ENCODE assay signal across 18 cellular contexts in the genomic region with DNA sequence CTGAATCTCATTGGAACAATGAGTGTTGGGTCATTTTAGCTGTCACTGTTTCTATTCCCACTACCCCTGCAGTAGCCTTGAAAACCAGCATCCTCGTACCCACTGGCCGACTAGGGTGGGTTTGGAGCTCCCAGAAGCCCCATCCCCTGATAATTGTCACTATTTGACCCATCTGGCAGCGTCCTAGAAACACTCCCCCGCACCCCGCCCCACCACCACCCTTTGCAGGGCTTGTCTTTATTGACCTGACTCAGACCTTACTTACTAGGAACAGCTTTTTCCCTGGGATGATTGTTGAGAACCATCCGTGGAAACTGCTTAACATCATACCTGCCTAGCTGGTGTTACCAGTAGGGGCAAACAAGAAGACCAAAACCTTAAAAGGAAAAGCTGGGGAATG. TPM values are rescaled to one million over a fixed set of nuclear protein-coding genes. Genes with fewer than 3 reads are reported as not detected.
DNase-seq lines count a peak whose midpoint lies in the region; ATAC-seq, FAIRE-seq and TF ChIP-seq lines count a peak whose summit lies in the region.
"Had no signal": no experiment of that assay in that cellular context is flagged by ENCODE, and none has a peak within 500 bp of the region (broad histone marks: within the 10 kb centered on the region; RNA-seq: fewer than 3 reads in every experiment).

No MANE protein-coding gene starts in this region.

- H3K36me3 Mint-ChIP-seq in endodermal cell (ENCODE audit: low read depth) = no peaks in the 10 kb centered on the region
- H3K36me3 Mint-ChIP-seq in activated naive CD4-positive, alpha-beta T cell treated with anti-CD3 and anti-CD28 coated beads, Interleukin-2, amount 50 U/mL, for 72 hours = peaks cover 0 to 5% of the 10 kb centered on the region in 2 donors
- H3K36me3 Mint-ChIP-seq: CD4-positive, CD25-positive, alpha-beta regulatory T cell; CD8-positive, alpha-beta T cell had no signal

- peak; percentile 40 for ATAC-seq in K562
- ATAC-seq in Right ventricle myocardium superior (ENCODE audit: poor library complexity) = no peak
- ATAC-seq in activated naive CD4-positive, alpha-beta T cell treated with anti-CD3 and anti-CD28 coated beads, Interleukin-2, amount 50 U/mL, for 72 hours = no peak
- ATAC-seq: CD8-positive, alpha-beta T cell had no signal

- no peaks in the 10 kb centered on the region for H3K79me2 ChIP-seq in K562 (ENCODE audit: control insufficient read depth, insufficient read depth, low read length)

- POLR2A ChIA-PET in K562 (lab: Yijun Ruan, JAX) = interaction anchor here (0.6 to 2.1 kb wide), 13 partner anchors 10 to 101 kb away, joined by 3 to 9 read pairs (median 3); no protein-coding TSS in a partner anchor

- H3K4me1 ChIP-seq in K562 (replicated peaks in 1 of 2; ENCODE audit: control insufficient read depth in 2 of 2, insufficient read depth in 2 of 2, low read length in 2 of 2) (peaks cover 4 to 33% of the 10 kb centered on the region in 2 experiments; a peak in 3 of 5 replicates), endodermal cell (ENCODE audit: control insufficient read depth, insufficient read depth, low read length) (no peaks in the 10 kb centered on the region)
- H3K4me1 ChIP-seq: Caco-2, HAP-1 had no signal

- H3K4me2 ChIP-seq in K562 (ENCODE audit: insufficient read depth, low read length) = no peak overlapping the region

- CTCF ChIA-PET in K562 (lab: Yijun Ruan, JAX; ENCODE audit: low intra/inter-chr PET ratio) = no interaction called here

- no TSS peak for BruUV-seq in K562 (replicated peaks; lab: Mats Ljungman, UMichigan)

- no peaks in the 10 kb centered on the region for H3K9me1 ChIP-seq in K562 (ENCODE audit: control insufficient read depth, insufficient read depth, low read length)

- H2AFZ ChIP-seq in K562 (ENCODE audit: low read depth, low read length) = no peak overlapping the region
- H2AFZ ChIP-seq: GM23248 had no signal

- no peak overlapping the region for H3K27ac ChIP-seq in K562 (ENCODE audit: extremely low read depth, low read depth, low read length)
- H3K27ac ChIP-seq in endodermal cell (ENCODE audit: low read depth, low read length) = no peak overlapping the region
- H3K27ac ChIP-seq: C4-2B, GM23248 had no signal

- TF ChIP-seq RAD21 in K562 (CRISPR knock-in tag; conservative IDR thresholded peaks at IDR 0.05 in 1 of 2, IDR thresholded peaks at IDR 0.05 in 1 of 2) = no peak

- H3K4me3 ChIP-seq in H7 (ENCODE audit: insufficient read depth, low read depth, low read length) (no peak overlapping the region), K562 (no peak overlapping the region), endodermal cell (ENCODE audit: low read length) (no peak overlapping the region)
- H3K4me3 ChIP-seq: GM23248, HAP-1 had no signal

- peaks cover 14% of the 10 kb centered on the region for H3K9me3 Mint-ChIP-seq in endodermal cell
- no peaks in the 10 kb centered on the region for H3K9me3 Mint-ChIP-seq in activated naive CD4-positive, alpha-beta T cell treated with anti-CD3 and anti-CD28 coated beads, Interleukin-2, amount 50 U/mL, for 72 hours
- H3K9me3 Mint-ChIP-seq: CD4-positive, CD25-positive, alpha-beta regulatory T cell; CD8-positive, alpha-beta T cell; HFFc6 had no signal

- TF ChIP-seq EP300 in K562 (IDR thresholded peaks at IDR 0.05; ENCODE audit: low read length) = no peak

- H3K27ac Mint-ChIP-seq in endodermal cell = no peak overlapping the region
- H3K27ac Mint-ChIP-seq in activated naive CD4-positive, alpha-beta T cell treated with anti-CD3 and anti-CD28 coated beads, Interleukin-2, amount 50 U/mL, for 72 hours = no peak overlapping the region
- H3K27ac Mint-ChIP-seq: CD4-positive, CD25-positive, alpha-beta regulatory T cell; CD8-positive, alpha-beta T cell; HFFc6 had no signal

- intact Hi-C loops in K562 (cut with micrococcal nuclease) = no loop called here
- intact Hi-C loops in Right ventricle myocardium superior (cut with DNase I) = no loop called here

- WGBS in K562 (ENCODE audit: insufficient coverage, low coverage, missing lambda C conversion rate) = 9% methylated on average over 6 of the region's 6 CpGs
- 91 to 93% methylated on average over 6 of the region's 6 CpGs for WGBS in endodermal cell (ENCODE audit: insufficient coverage in 1 of 2, insufficient read length in 1 of 2), 2 experiments

- H3K27me3 ChIP-seq in H7 (ENCODE audit: control insufficient read depth, insufficient read depth, low read length) (no peaks in the 10 kb centered on the region), K562 (ENCODE audit: control insufficient read depth in 2 of 2, insufficient read depth in 2 of 2, low read length in 2 of 2) (no peaks in the 10 kb centered on the region), endodermal cell (ENCODE audit: control insufficient read depth, insufficient read depth, low read length, poor library complexity, severe bottlenecking) (no peaks in the 10 kb centered on the region)

- no peaks in the 10 kb centered on the region for H3K4me1 Mint-ChIP-seq in endodermal cell
- H3K4me1 Mint-ChIP-seq: CD4-positive, CD25-positive, alpha-beta regulatory T cell had no signal

- DNase-seq in H7 (peak; percentile 51), K562 (ENCODE audit: extremely low read depth in 1 of 4, low spot score in 3 of 4) (peak in 3 of 4 experiments; percentile 31 to 60 (median 52)), endodermal cell (no peak), Right ventricle myocardium superior (no peak), activated T-cell treated with anti-CD3 and anti-CD28 coated beads for 4 hours (no peak)
- no peak for DNase-seq in activated naive CD4-positive, alpha-beta T cell treated with anti-CD3 and anti-CD28 coated beads, Interleukin-2, amount 50 U/mL, for 72 hours (ENCODE audit: low spot score in 2 of 2)
- DNase-seq: Caco-2; CD4-positive, CD25-positive, alpha-beta regulatory T cell; CD8-positive, alpha-beta T cell; DMS153; DND-41; GM23248; HFFc6 had no signal

- no peaks in the 10 kb centered on the region for H3K9me3 ChIP-seq in K562 (replicated peaks; ENCODE audit: control insufficient read depth, insufficient read depth, low read depth, low read length)
- no peaks in the 10 kb centered on the region for H3K9me3 ChIP-seq in endodermal cell (ENCODE audit: control insufficient read depth, low read length)
- H3K9me3 ChIP-seq: Caco-2 had no signal

- H3K36me3 ChIP-seq in H7 (replicated peaks; ENCODE audit: control insufficient read depth, insufficient read depth, low read length) (no peaks in the 10 kb centered on the region), K562 (ENCODE audit: control insufficient read depth, insufficient read depth, low read length) (no peaks in the 10 kb centered on the region), endodermal cell (ENCODE audit: control insufficient read depth, insufficient read depth, low read length) (no peaks in the 10 kb centered on the region)
- H3K36me3 ChIP-seq: HAP-1 had no signal

- H4K20me1 ChIP-seq in K562 (replicated peaks; ENCODE audit: control insufficient read depth, insufficient read depth, low read length) = no peaks in the 10 kb centered on the region

- FAIRE-seq in K562 (lab: Jason Lieb, UNC) = peak; percentile 61
- FAIRE-seq: G401.6, GM12892, GM19239 had no signal

- H3K4me3 Mint-ChIP-seq in endodermal cell = no peak overlapping the region
- H3K4me3 Mint-ChIP-seq: CD4-positive, CD25-positive, alpha-beta regulatory T cell; CD8-positive, alpha-beta T cell; HFFc6 had no signal

- no peak for TF ChIP-seq CTCF in K562 (IDR thresholded peaks at IDR 0.05 in 2 of 3, conservative IDR thresholded peaks at IDR 0.05 in 1 of 3; ENCODE audit: insufficient read depth in 2 of 3, low read depth in 1 of 3, low read length in 3 of 3)
- peak; percentile 17 for TF ChIP-seq CTCF in endodermal cell (conservative IDR thresholded peaks at IDR 0.05)

- in situ Hi-C loops in K562 (cut with MboI) = no loop called here

- no peak overlapping the region for H3K9ac ChIP-seq in K562 (ENCODE audit: insufficient read depth in 1 of 2, low read depth in 2 of 2, low read length in 2 of 2)
- no peak overlapping the region for H3K9ac ChIP-seq in endodermal cell (ENCODE audit: extremely low read depth, low read length, poor library complexity, severe bottlenecking)
- H3K9ac ChIP-seq: GM23248 had no signal

- no peak for TF ChIP-seq POLR2A in K562 (conservative IDR thresholded peaks at IDR 0.05)

- H3K27me3 Mint-ChIP-seq in endodermal cell (ENCODE audit: insufficient read depth) = no peaks in the 10 kb centered on the region

RNA-seq across cellular contexts. Expression of a gene that starts 28.4 kb away (rescaled TPM):
- 9.2 and 11.4 TPM in 2 replicates for total RNA-seq in H7 (2014; rRNA removed; shearing (Covaris generic))
- 91.3 and 152 TPM in 2 replicates for total RNA-seq in K562 (2011; cell fraction: chromatin; rRNA removed; ENCODE audit: low replicate concordance)
- total RNA-seq in K562 (2011; cell fraction: nucleolus; rRNA removed) = 92.9 and 103 TPM in 2 replicates
- 104 and 106 TPM in 2 replicates for total RNA-seq in K562 (2011; cell fraction: nucleoplasm; rRNA removed)
- total RNA-seq in K562 (2014; rRNA removed) = 41.3 and 50.4 TPM in 2 replicates
- total RNA-seq in K562 (2014; rRNA removed; fragmentation: Illumina TruSeq; extraction: Trizol) = 27.3 and 28.6 TPM in 2 replicates
- total RNA-seq in K562 (2015; rRNA removed; fragmentation: Illumina TruSeq; extraction: Trizol) = 33.7 and 35.7 TPM in 2 replicates
- 88.4 and 90.1 TPM in 2 replicates for total RNA-seq in K562 (2021)
- 48.3 and 63.4 TPM in 2 replicates for polyA plus RNA-seq in K562 (2011; rRNA removed)
- polyA plus RNA-seq in K562 (2011; cell fraction: cytosol; rRNA removed) = 66.5 and 76.4 TPM in 2 replicates
- polyA plus RNA-seq in K562 (2011; cell fraction: nucleus; rRNA removed) = 70.1 and 87.0 TPM in 2 replicates
- 42.6 and 65.7 TPM in 2 replicates for polyA plus RNA-seq in K562 (2012)
- polyA plus RNA-seq in K562 (2014; fragmentation: Illumina TruSeq; extraction: Trizol) = 33.2 and 48.4 TPM in 2 replicates
- 1 to 10 TPM; 1.5 TPM for polyA plus RNA-seq in K562 (2014; fragmentation: Nextera tagmentation; extraction: Ambion mirVana)
- polyA plus RNA-seq in K562 (2014; rRNA removed) = 46.6 and 50.1 TPM in 2 replicates
- polyA minus RNA-seq in K562 (2011; rRNA and poly(A)+ RNA removed) = 40.0 and 57.0 TPM in 2 replicates
- 48.7 and 66.4 TPM in 2 replicates for polyA minus RNA-seq in K562 (2011; cell fraction: cytosol; rRNA and poly(A)+ RNA removed)
- 26.1 and 32.4 TPM in 2 replicates for polyA minus RNA-seq in K562 (2011; cell fraction: nucleus; rRNA and poly(A)+ RNA removed)
- 10 to 100 TPM; 44.0 to 74.4 TPM for total RNA-seq in endodermal cell
- 22.2 TPM for polyA plus RNA-seq in endodermal cell (2013, experiment 1 of 2)
- polyA plus RNA-seq in endodermal cell (2013, experiment 2 of 2) = 21.4 TPM
- 96.3 TPM for total RNA-seq in Right ventricle myocardium superior
- total RNA-seq in activated naive CD4-positive, alpha-beta T cell treated with anti-CD3 and anti-CD28 coated beads, Interleukin-2, amount 50 U/mL, for 72 hours = 100 to 1,000 TPM in 1 of 2 donors, 10 to 100 TPM in 1; 21.2 to 109 TPM

RNA-seq across cellular contexts. Expression of a gene that starts 47.2 kb away (rescaled TPM):
- total RNA-seq in H7 (2014; rRNA removed; shearing (Covaris generic)) = 43.5 and 45.7 TPM in 2 replicates
- 200 and 398 TPM in 2 replicates for total RNA-seq in K562 (2011; cell fraction: chromatin; rRNA removed; ENCODE audit: low replicate concordance)
- total RNA-seq in K562 (2011; cell fraction: nucleolus; rRNA removed) = 176 and 196 TPM in 2 replicates
- 186 and 220 TPM in 2 replicates for total RNA-seq in K562 (2011; cell fraction: nucleoplasm; rRNA removed)
- 68.6 and 84.3 TPM in 2 replicates for total RNA-seq in K562 (2014; rRNA removed)
- 40.5 and 48.5 TPM in 2 replicates for total RNA-seq in K562 (2014; rRNA removed; fragmentation: Illumina TruSeq; extraction: Trizol)
- 51.6 and 52.9 TPM in 2 replicates for total RNA-seq in K562 (2015; rRNA removed; fragmentation: Illumina TruSeq; extraction: Trizol)
- 89.1 and 105 TPM in 2 replicates for total RNA-seq in K562 (2021)
- polyA plus RNA-seq in K562 (2011; rRNA removed) = 38.0 and 47.3 TPM in 2 replicates
- polyA plus RNA-seq in K562 (2011; cell fraction: cytosol; rRNA removed) = 22.9 and 23.5 TPM in 2 replicates
- 233 and 286 TPM in 2 replicates for polyA plus RNA-seq in K562 (2011; cell fraction: nucleus; rRNA removed)
- 35.6 and 62.2 TPM in 2 replicates for polyA plus RNA-seq in K562 (2012)
- 79.7 and 97.5 TPM in 2 replicates for polyA plus RNA-seq in K562 (2014; fragmentation: Illumina TruSeq; extraction: Trizol)
- polyA plus RNA-seq in K562 (2014; fragmentation: Nextera tagmentation; extraction: Ambion mirVana) = 1 to 10 TPM in 1 of 2 experiments, under 1 TPM in 1; 0.89 to 1.8 TPM
- 60.2 and 64.7 TPM in 2 replicates for polyA plus RNA-seq in K562 (2014; rRNA removed)
- polyA minus RNA-seq in K562 (2011; rRNA and poly(A)+ RNA removed) = 23.9 and 28.6 TPM in 2 replicates
- polyA minus RNA-seq in K562 (2011; cell fraction: cytosol; rRNA and poly(A)+ RNA removed) = 20.8 and 22.0 TPM in 2 replicates
- 66.5 and 104 TPM in 2 replicates for polyA minus RNA-seq in K562 (2011; cell fraction: nucleus; rRNA and poly(A)+ RNA removed)
- 10 to 100 TPM; 36.4 to 36.7 TPM for total RNA-seq in endodermal cell
- 29.7 TPM for polyA plus RNA-seq in endodermal cell (2013, experiment 1 of 2)
- 24.5 TPM for polyA plus RNA-seq in endodermal cell (2013, experiment 2 of 2)
- total RNA-seq in Right ventricle myocardium superior = 9.4 TPM
- 10 to 100 TPM; 29.9 to 54.1 TPM for total RNA-seq in activated naive CD4-positive, alpha-beta T cell treated with anti-CD3 and anti-CD28 coated beads, Interleukin-2, amount 50 U/mL, for 72 hours

Comparison
In these comparisons a context has a peak if more than half of its experiments do, and no peak if none do; other contexts are left out.
1. DNase-seq: peak in H7 (single experiment) and K562 (3 of 4); none in endodermal cell (single experiment), Right ventricle myocardium superior (single experiment), activated T-cell treated with anti-CD3 and anti-CD28 coated beads for 4 hours (single experiment) and activated naive CD4-positive, alpha-beta T cell treated with anti-CD3 and anti-CD28 coated beads, Interleukin-2, amount 50 U/mL, for 72 hours (0 of 2).